ENCODE assay signal across 36 cellular contexts in the genomic region with DNA sequence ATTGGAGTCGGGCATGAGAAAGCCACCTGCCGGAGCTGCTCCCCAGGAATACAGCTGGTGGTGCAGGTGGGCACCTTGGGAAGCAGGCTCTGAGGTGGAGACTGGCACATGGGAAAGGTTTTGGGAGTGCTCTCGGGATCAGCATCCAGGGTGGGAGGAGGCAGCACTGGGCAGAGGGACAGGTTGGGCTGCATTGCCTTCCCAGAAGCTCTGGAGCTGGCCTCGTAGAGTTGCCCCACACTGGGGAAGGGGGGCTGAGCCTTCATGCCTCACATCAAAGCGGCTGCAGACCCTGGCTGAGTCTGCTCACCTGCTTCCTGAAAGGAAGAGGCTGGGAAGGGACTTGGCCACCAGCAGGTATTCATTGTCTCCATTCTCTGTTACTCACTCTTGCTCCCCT. TPM values are rescaled to one million over a fixed set of nuclear protein-coding genes. Genes with fewer than 3 reads are reported as not detected.
"Had no signal": no experiment of that assay in that cellular context is flagged by ENCODE, and none has a peak within 500 bp of the region (broad histone marks: within the 10 kb centered on the region; RNA-seq: fewer than 3 reads in every experiment).

No MANE protein-coding gene starts in this region.

- H3K27ac ChIP-seq: adrenal gland, body of pancreas, brain microvascular endothelial cell, breast epithelium, WERI-Rb-1 had no signal

- DNase-seq: activated B cell treated with CpG ODN at 0.5 μM for 24 hours; activated CD4-positive, alpha-beta memory T cell treated with anti-CD3 and anti-CD28 coated beads for 36 hours; activated CD4-positive, alpha-beta T cell treated with anti-CD3 and anti-CD28 coated beads for 4 hours; activated CD4-positive, alpha-beta T cell treated with anti-CD3 and anti-CD28 coated beads, Interleukin-2, amount 10 ng/mL, durations not matched to agents 24 days and 14 days; activated CD4-positive, alpha-beta T cell treated with anti-CD3 and anti-CD28 coated beads, Interleukin-2, amount 50 U/mL, for 1 hour; activated CD4-positive, alpha-beta T cell treated with anti-CD3 and anti-CD28 coated beads, Interleukin-2, amount 50 U/mL, for 4 hours; activated CD4-positive, CD25-positive, alpha-beta regulatory T cell treated with anti-CD3 and anti-CD28 coated beads, Interleukin-2, amount 50 U/mL, for 72 hours; activated CD8-positive, alpha-beta memory T cell treated with anti-CD3 and anti-CD28 coated beads, Interleukin-2, amount 50 U/mL, for 4 hours; activated CD8-positive, alpha-beta T cell treated with anti-CD3 and anti-CD28 coated beads for 36 hours; activated effector memory CD4-positive, alpha-beta T cell treated with anti-CD3 and anti-CD28 coated beads, Interleukin-2, amount 50 U/mL, for 16 hours; activated gamma-delta T cell treated with Interleukin-2 at 50 U/mL for 16 hours; activated naive CD4-positive, alpha-beta T cell; activated naive CD4-positive, alpha-beta T cell treated with anti-CD3 and anti-CD28 coated beads for 36 hours; activated naive CD4-positive, alpha-beta T cell treated with anti-CD3 and anti-CD28 coated beads, Interleukin-2, amount 50 U/mL, for 16 hours; activated naive CD8-positive, alpha-beta T cell treated with anti-CD3 and anti-CD28 coated beads for 36 hours; activated T-cell treated with anti-CD3 and anti-CD28 coated beads for 4 hours; activated T-cell treated with anti-CD3 and anti-CD28 coated beads, Interleukin-2, amount 50 U/mL, for 1 hour; activated T-cell treated with anti-CD3 and anti-CD28 coated beads, Interleukin-2, amount 50 U/mL, for 4 hours; activated T-cell treated with anti-CD3 and anti-CD28 coated beads, Interleukin-2, amount 50 U/mL, for 72 hours; adrenal gland; amniotic stem cell; aorta; body of pancreas; brain microvascular endothelial cell; cerebellar nuclear complex; T-helper 1 cell; T-helper 2 cell; T-helper 9 cell; WERI-Rb-1 had no signal

- H3K27me3 ChIP-seq: adrenal gland, body of pancreas, brain microvascular endothelial cell, breast epithelium had no signal

- H3K9me3 ChIP-seq: adrenal gland, body of pancreas, breast epithelium had no signal

- ATAC-seq: activated CD8-positive, alpha-beta T cell treated with anti-CD3 and anti-CD28 coated beads for 36 hours; activated naive CD4-positive, alpha-beta T cell treated with anti-CD3 and anti-CD28 coated beads, Interleukin-2, amount 50 U/mL, for 72 hours; activated T-cell treated with anti-CD3 and anti-CD28 coated beads, Interleukin-2, amount 50 U/mL, for 4 hours; activated T-cell treated with anti-CD3 and anti-CD28 coated beads, Interleukin-2, amount 50 U/mL, for 72 hours; activated T-helper 17 cell treated with anti-CD3 and anti-CD28 coated beads, Interleukin-2, amount 50 U/mL, for 72 hours had no signal

- H3K36me3 ChIP-seq: adrenal gland, brain microvascular endothelial cell, breast epithelium, WERI-Rb-1 had no signal

- H3K4me3 ChIP-seq: adrenal gland, body of pancreas, breast epithelium had no signal

- FAIRE-seq: astrocyte, TTC549 had no signal

- H3K4me1 ChIP-seq: adrenal gland, body of pancreas, breast epithelium had no signal

RNA-seq across cellular contexts. Expression of a gene that starts 13.5 kb away (rescaled TPM):
- total RNA-seq: activated CD4-positive, alpha-beta memory T cell treated with anti-CD3 and anti-CD28 coated beads for 36 hours; activated CD8-positive, alpha-beta memory T cell treated with anti-CD3 and anti-CD28 coated beads for 36 hours; activated CD8-positive, alpha-beta T cell treated with anti-CD3 and anti-CD28 coated beads for 36 hours; activated T-helper 1 cell treated with anti-CD3 and anti-CD28 coated beads, Interleukin-12 subunit alpha, Interleukin-12 subunit beta, Interleukin-2, Interleukin-4 antibody, amounts not matched to agents 30 ng/mL and 10 ng/mL and 1 ng/mL, durations not matched to agents 14 hours and 24 hours and 36 hours; activated T-helper 17 cell treated with anti-CD3 and anti-CD28 coated beads, Interleukin-2, amount 50 U/mL, for 72 hours had no signal
